ENCODE assay signal across 37 cellular contexts in the genomic region with DNA sequence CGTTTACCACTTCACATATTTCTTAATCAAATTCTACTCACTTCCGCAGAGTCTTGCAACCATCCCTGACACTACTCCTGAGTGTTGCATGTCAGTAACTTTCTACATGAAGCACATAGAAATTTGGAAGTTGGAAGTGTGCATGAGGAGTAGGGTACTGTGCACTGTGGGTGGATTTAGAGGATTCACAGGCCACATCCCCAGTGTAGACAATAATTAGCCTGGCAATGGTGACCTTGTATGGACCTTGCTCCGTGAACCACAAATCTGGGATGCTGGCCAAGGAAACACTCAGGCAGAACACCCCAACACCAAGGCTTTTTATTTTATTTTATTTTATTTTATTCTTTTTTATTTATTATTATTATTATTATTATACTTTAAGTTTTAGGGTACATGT.
"Had no signal": no experiment of that assay in that cellular context is flagged by ENCODE, and none has a peak within 500 bp of the region (broad histone marks: within the 10 kb centered on the region; RNA-seq: fewer than 3 reads in every experiment).

No MANE protein-coding gene starts in this region.

- DNase-seq: activated CD4-positive, alpha-beta T cell treated with anti-CD3 and anti-CD28 coated beads for 1 hour; activated CD4-positive, alpha-beta T cell treated with anti-CD3 and anti-CD28 coated beads for 48 hours; activated CD4-positive, CD25-positive, alpha-beta regulatory T cell; activated CD8-positive, alpha-beta T cell treated with anti-CD3 and anti-CD28 coated beads for 36 hours; activated effector memory CD4-positive, alpha-beta T cell treated with anti-CD3 and anti-CD28 coated beads, Interleukin-2, amount 50 U/mL, for 16 hours; activated naive CD4-positive, alpha-beta T cell; activated naive CD4-positive, alpha-beta T cell treated with anti-CD3 and anti-CD28 coated beads, Interleukin-2, amount 50 U/mL, for 16 hours; activated naive CD8-positive, alpha-beta T cell treated with anti-CD3 and anti-CD28 coated beads for 36 hours; activated T-cell treated with anti-CD3 and anti-CD28 coated beads, Interleukin-2, amount 50 U/mL, for 1 hour; activated T-cell treated with anti-CD3 and anti-CD28 coated beads, Interleukin-2, amount 50 U/mL, for 72 hours; amniotic stem cell; aorta; brain microvascular endothelial cell; NCI-H1092 treated with DMSO at 0.1 percent for 48 hours; NCI-H1417; NCI-H146; NCI-H187; NCI-H2029 treated with DMSO at 0.1 percent for 48 hours; NCI-H2107; NCI-H2171; NCI-H510A; NCI-H526; NCI-H748 treated with DMSO at 0.1 percent for 48 hours; NK-92 treated with Interleukin-12 subunit alpha and Interleukin-12 subunit beta, amount 100 ng/mL, for 24 hours; PC-3; Peyer's patch; SIG-M5; SW 1271; T-helper 1 cell; T-helper 2 cell; T-helper 9 cell had no signal

- H3K27ac Mint-ChIP-seq: activated CD8-positive, alpha-beta T cell treated with anti-CD3 and anti-CD28 coated beads for 36 hours; activated naive CD8-positive, alpha-beta T cell treated with anti-CD3 and anti-CD28 coated beads for 36 hours; activated T-cell treated with anti-CD3 and anti-CD28 coated beads, Interleukin-2, amount 50 U/mL, for 72 hours; activated T-helper 17 cell treated with anti-CD3 and anti-CD28 coated beads, Interleukin-2, amount 50 U/mL, for 72 hours had no signal

- H3K27ac ChIP-seq: brain microvascular endothelial cell, KMS-11, Peyer's patch, RWPE1, VCaP had no signal

- H3K4me1 ChIP-seq: Peyer's patch had no signal

- H3K4me3 Mint-ChIP-seq: activated CD8-positive, alpha-beta T cell treated with anti-CD3 and anti-CD28 coated beads for 36 hours; activated naive CD8-positive, alpha-beta T cell treated with anti-CD3 and anti-CD28 coated beads for 36 hours; activated T-cell treated with anti-CD3 and anti-CD28 coated beads, Interleukin-2, amount 50 U/mL, for 72 hours; activated T-helper 17 cell treated with anti-CD3 and anti-CD28 coated beads, Interleukin-2, amount 50 U/mL, for 72 hours had no signal

- H3K36me3 ChIP-seq: brain microvascular endothelial cell, Peyer's patch had no signal

- H3K4me3 ChIP-seq: Peyer's patch had no signal

- ATAC-seq: activated CD8-positive, alpha-beta T cell treated with anti-CD3 and anti-CD28 coated beads for 36 hours; activated T-cell treated with anti-CD3 and anti-CD28 coated beads, Interleukin-2, amount 50 U/mL, for 72 hours; activated T-helper 17 cell treated with anti-CD3 and anti-CD28 coated beads, Interleukin-2, amount 50 U/mL, for 72 hours; PC-3; Right ventricle myocardium inferior; SK-N-SH treated with all-trans-retinoic acid at 6 μM for 48 hours had no signal

- H3K27me3 ChIP-seq: brain microvascular endothelial cell, Peyer's patch had no signal

- H3K4me1 Mint-ChIP-seq: activated naive CD8-positive, alpha-beta T cell treated with anti-CD3 and anti-CD28 coated beads for 36 hours; activated T-helper 17 cell treated with anti-CD3 and anti-CD28 coated beads, Interleukin-2, amount 50 U/mL, for 72 hours had no signal

- H3K9me3 Mint-ChIP-seq: activated naive CD8-positive, alpha-beta T cell treated with anti-CD3 and anti-CD28 coated beads for 36 hours had no signal

- H3K9me3 ChIP-seq: Peyer's patch had no signal

- H3K36me3 Mint-ChIP-seq: activated naive CD8-positive, alpha-beta T cell treated with anti-CD3 and anti-CD28 coated beads for 36 hours had no signal

- H3K9ac ChIP-seq: KMS-11 had no signal
